ENCODE assay signal across 23 cellular contexts in the genomic region with DNA sequence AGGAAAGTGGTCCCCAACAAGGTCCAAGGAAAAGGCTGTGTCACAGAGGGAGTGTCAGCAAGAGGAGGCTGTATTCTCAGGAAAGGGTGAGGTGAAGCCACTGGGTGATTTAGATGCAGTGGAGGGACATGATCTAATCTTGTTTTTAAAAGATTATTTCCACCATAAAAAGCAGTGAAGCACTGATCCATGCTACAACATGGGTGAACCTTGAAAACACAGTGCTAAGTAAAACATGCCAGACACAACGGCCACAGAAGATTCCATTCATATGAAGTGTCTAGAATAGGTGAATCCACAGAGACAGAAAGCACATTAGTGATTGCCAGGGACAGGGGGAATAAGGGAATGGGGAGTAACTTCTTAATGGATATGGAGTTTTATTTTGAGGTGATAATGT.
DNase-seq lines count a peak whose midpoint lies in the region; ATAC-seq and TF ChIP-seq lines count a peak whose summit lies in the region.
"Had no signal": no experiment of that assay in that cellular context is flagged by ENCODE, and none has a peak within 500 bp of the region (broad histone marks: within the 10 kb centered on the region; RNA-seq: fewer than 3 reads in every experiment).

No MANE protein-coding gene starts in this region.

- peak; percentile 65 for DNase-seq in ACHN
- peak; percentile 41 for DNase-seq in ELR (ENCODE audit: low read depth)
- no peak for DNase-seq in RWPE2 (ENCODE audit: low spot score)
- no peak for DNase-seq in memory B cell (ENCODE audit: low spot score in 2 of 2)
- DNase-seq in NCI-H1694 (lab: John Stamatoyannopoulos, UW), result no peak
- no peak for DNase-seq in T-helper 1 cell
- DNase-seq in NCI-H345 treated with DMSO at 0.1 percent for 48 hours (lab: John Stamatoyannopoulos, UW; ENCODE audit: unreplicated experiment), result no peak
- DNase-seq: activated naive CD8-positive, alpha-beta T cell treated with anti-CD3 and anti-CD28 coated beads, Interleukin-2, amount 50 U/mL, for 24 hours; GF-D8; mesendoderm; NCI-H1930; NCI-H774; pancreas; right lobe of liver; upper lobe of right lung had no signal

- H3K27me3 Mint-ChIP-seq in memory B cell, result no peaks in the 10 kb centered on the region
- H3K27me3 Mint-ChIP-seq: activated naive CD8-positive, alpha-beta T cell treated with anti-CD3 and anti-CD28 coated beads, Interleukin-2, amount 50 U/mL, for 24 hours; naive B cell had no signal

- peak overlapping the region; percentile 2 for H3K27ac Mint-ChIP-seq in memory B cell
- H3K27ac Mint-ChIP-seq: activated naive CD8-positive, alpha-beta T cell treated with anti-CD3 and anti-CD28 coated beads, Interleukin-2, amount 50 U/mL, for 24 hours; activated T-helper 2 cell treated with anti-CD3 and anti-CD28 coated beads, Interferon-gamma antibody, Interleukin-2, Interleukin-4, amounts not matched to agents 10 μg/mL and 5 μg/mL and 100 μg/mL, durations not matched to agents 14 hours and 24 hours and 36 hours; T-helper 1 cell treated with Interleukin-12 subunit alpha and Interleukin-12 subunit beta and Interleukin-4 antibody, amounts not matched to agents 30 μg/mL and 1 μg/mL, for 36 hours had no signal

- no peak for ATAC-seq in RWPE2 (ENCODE audit: low read depth)
- no peak for ATAC-seq in memory B cell (ENCODE audit: low read depth)
- ATAC-seq in HG03175 (IDR thresholded peaks at IDR 0.05; ENCODE audit: unreplicated experiment), result no peak
- ATAC-seq: activated naive CD8-positive, alpha-beta T cell treated with anti-CD3 and anti-CD28 coated beads, Interleukin-2, amount 50 U/mL, for 24 hours; HCT116; pancreas; right lobe of liver; upper lobe of right lung had no signal

- H3K36me3 ChIP-seq in RWPE2 (ENCODE audit: low read depth), result no peaks in the 10 kb centered on the region
- H3K36me3 ChIP-seq: pancreas, right lobe of liver, upper lobe of right lung had no signal

- H3K36me3 Mint-ChIP-seq in memory B cell, result no peaks in the 10 kb centered on the region
- H3K36me3 Mint-ChIP-seq: naive B cell had no signal

- H3K4me1 Mint-ChIP-seq in memory B cell, result peaks cover 12% of the 10 kb centered on the region

- H3K4me3 ChIP-seq in RWPE2 (ENCODE audit: severe bottlenecking), result no peak overlapping the region
- H3K4me3 ChIP-seq: coronary artery, pancreas, right lobe of liver, upper lobe of right lung had no signal

- H3K27me3 ChIP-seq in RWPE2 (ENCODE audit: insufficient read depth, poor library complexity, severe bottlenecking), result no peaks in the 10 kb centered on the region
- H3K27me3 ChIP-seq: pancreas, right lobe of liver, upper lobe of right lung had no signal

- peak overlapping the region; percentile 15 for H3K27ac ChIP-seq in RWPE2 (ENCODE audit: poor library complexity, severe bottlenecking)
- H3K27ac ChIP-seq: C4-2B, coronary artery, KMS-11, pancreas, right lobe of liver, upper lobe of right lung had no signal

- H3K4me1 ChIP-seq in RWPE2 (ENCODE audit: insufficient read depth, poor library complexity, severe bottlenecking), result peaks cover 12% of the 10 kb centered on the region

- in situ Hi-C loops in ACHN (cut with HindIII; ENCODE audit: low pct_ligation_motif_present, low pct_unique_long_range_greater_than_20kb, low sequenced_read_pairs), result no loop called here

- no peaks in the 10 kb centered on the region for H3K9me3 Mint-ChIP-seq in memory B cell
- H3K9me3 Mint-ChIP-seq: activated naive CD8-positive, alpha-beta T cell treated with anti-CD3 and anti-CD28 coated beads, Interleukin-2, amount 50 U/mL, for 24 hours; activated T-helper 2 cell treated with anti-CD3 and anti-CD28 coated beads, Interferon-gamma antibody, Interleukin-2, Interleukin-4, amounts not matched to agents 10 μg/mL and 5 μg/mL and 100 μg/mL, durations not matched to agents 14 hours and 24 hours and 36 hours; naive B cell; T-helper 1 cell treated with Interleukin-12 subunit alpha and Interleukin-12 subunit beta and Interleukin-4 antibody, amounts not matched to agents 30 μg/mL and 1 μg/mL, for 36 hours had no signal

- H3K4me3 Mint-ChIP-seq in memory B cell, result no peak overlapping the region
- H3K4me3 Mint-ChIP-seq: activated naive CD8-positive, alpha-beta T cell treated with anti-CD3 and anti-CD28 coated beads, Interleukin-2, amount 50 U/mL, for 24 hours; T-helper 1 cell treated with Interleukin-12 subunit alpha and Interleukin-12 subunit beta and Interleukin-4 antibody, amounts not matched to agents 30 μg/mL and 1 μg/mL, for 36 hours had no signal

- no peak for TF ChIP-seq CTCF in RWPE2 (IDR thresholded peaks at IDR 0.05; ENCODE audit: poor library complexity, severe bottlenecking)

- H3K9me3 ChIP-seq in RWPE2 (ENCODE audit: severe bottlenecking), result no peaks in the 10 kb centered on the region
- H3K9me3 ChIP-seq: pancreas, right lobe of liver, upper lobe of right lung had no signal

Comparison
In these comparisons a context has a peak if more than half of its experiments do, and no peak if none do; other contexts are left out.
1. DNase-seq: peak in ACHN (single experiment) and ELR (single experiment); none in RWPE2 (single experiment), memory B cell (0 of 2), NCI-H1694 (single experiment), T-helper 1 cell (0 of 5) and NCI-H345 treated with DMSO at 0.1 percent for 48 hours (single experiment).